8 cellular contexts compared by ENCODE assay signal in genomic region chrX:153971632-153972367, GRCh38. TPM values are rescaled to one million over a fixed set of nuclear protein-coding genes. Genes with fewer than 3 reads are reported as not detected.
DNase-seq lines count a peak whose midpoint lies in the region; ATAC-seq and TF ChIP-seq lines count a peak whose summit lies in the region.

Gene HCFC1, minus strand, starts transcription at chrX:153971818. Its CDS starts 978 bp downstream, at chrX:153970840.

- peak within 1 kb of the TSS; percentile 100 for H3K27ac ChIP-seq in KMS-11

- peaks cover 6% of the 10 kb centered on the region for H3K9me3 Mint-ChIP-seq in nephron progenitor cell
- H3K9me3 Mint-ChIP-seq in stimulated activated naive CD8-positive, alpha-beta T cell treated with anti-CD3 and anti-CD28 coated beads, Interleukin-15, amount 100 ng/mL, for 72 hours = no peaks in the 10 kb centered on the region

- peak within 1 kb of the TSS; percentile 100 for H3K27ac Mint-ChIP-seq in nephron progenitor cell
- peak within 1 kb of the TSS; percentile 100 for H3K27ac Mint-ChIP-seq in stimulated activated naive CD8-positive, alpha-beta T cell treated with anti-CD3 and anti-CD28 coated beads, Interleukin-15, amount 100 ng/mL, for 72 hours

- H3K4me1 Mint-ChIP-seq in nephron progenitor cell = peaks cover 52% of the 10 kb centered on the region
- peaks cover 36% of the 10 kb centered on the region for H3K4me1 Mint-ChIP-seq in stimulated activated naive CD8-positive, alpha-beta T cell treated with anti-CD3 and anti-CD28 coated beads, Interleukin-15, amount 100 ng/mL, for 72 hours

- H3K27me3 Mint-ChIP-seq in nephron progenitor cell (ENCODE audit: low read depth, poor library complexity) = peaks cover 3% of the 10 kb centered on the region
- H3K27me3 Mint-ChIP-seq in stimulated activated naive CD8-positive, alpha-beta T cell treated with anti-CD3 and anti-CD28 coated beads, Interleukin-15, amount 100 ng/mL, for 72 hours = no peaks in the 10 kb centered on the region

- peak within 1 kb of the TSS; percentile 26 for H2AFZ ChIP-seq in KMS-11 (ENCODE audit: low read depth)

- DNase-seq in DMS79 treated with DMSO at 0.1 percent for 48 hours (lab: John Stamatoyannopoulos, UW) (peak; percentile 76), RPMI7951 (ENCODE audit: low read depth) (peak; percentile 80), fibroblast of pulmonary artery (ENCODE audit: low read depth) (peak; percentile 87), nephron progenitor cell (peak; percentile 95)
- peak; percentile 91 for DNase-seq in activated T-helper 9 cell treated with anti-CD3 and anti-CD28 coated beads, Interleukin-2, amount 50 U/mL, for 16 hours (ENCODE audit: low read depth)
- DNase-seq in stimulated activated naive CD8-positive, alpha-beta T cell treated with anti-CD3 and anti-CD28 coated beads, Interleukin-15, amount 100 ng/mL, for 72 hours = peak; percentile 90 to 92

- peak; percentile 30 for ATAC-seq in GM21737 (IDR thresholded peaks at IDR 0.05; ENCODE audit: unreplicated experiment)
- ATAC-seq in stimulated activated naive CD8-positive, alpha-beta T cell treated with anti-CD3 and anti-CD28 coated beads, Interleukin-15, amount 100 ng/mL, for 72 hours = peak; percentile 37

- peak within 1 kb of the TSS; percentile 54; the same call in 1 of the 2 replicates for H3K4me2 ChIP-seq in KMS-11

- peaks cover 5% of the 10 kb centered on the region for H3K36me3 Mint-ChIP-seq in nephron progenitor cell (ENCODE audit: low read depth)

- H3K4me1 ChIP-seq in KMS-11 (ENCODE audit: low read depth, poor library complexity, severe bottlenecking) = peaks cover 46% of the 10 kb centered on the region

- no peaks in the 10 kb centered on the region for H4K20me1 ChIP-seq in KMS-11 (ENCODE audit: insufficient read depth)

- peaks cover 31% of the 10 kb centered on the region for H3K79me2 ChIP-seq in KMS-11 (ENCODE audit: insufficient read depth, low read depth)

- H3K9ac ChIP-seq in KMS-11 = peak within 1 kb of the TSS; percentile 100

- H3K4me3 Mint-ChIP-seq in nephron progenitor cell = peak within 1 kb of the TSS; percentile 100
- peak within 1 kb of the TSS; percentile 100 for H3K4me3 Mint-ChIP-seq in stimulated activated naive CD8-positive, alpha-beta T cell treated with anti-CD3 and anti-CD28 coated beads, Interleukin-15, amount 100 ng/mL, for 72 hours

- H3K27me3 ChIP-seq in KMS-11 (ENCODE audit: insufficient read depth, low read depth) = no peaks in the 10 kb centered on the region

- H3K36me3 ChIP-seq in KMS-11 (ENCODE audit: insufficient read depth) = no peaks in the 10 kb centered on the region

- no peak for TF ChIP-seq CTCF in KMS-11 (conservative IDR thresholded peaks at IDR 0.05; ENCODE audit: low read depth, low read length)
- TF ChIP-seq CTCF in fibroblast of pulmonary artery (IDR thresholded peaks at IDR 0.05; ENCODE audit: low read length, missing control alignments) = no peak
- TF ChIP-seq CTCF in nephron progenitor cell (IDR thresholded peaks at IDR 0.05) = no peak

- no peak within 1 kb of the TSS for H3K4me3 ChIP-seq in KMS-11 (IDR thresholded peaks at IDR 0.05; ENCODE audit: insufficient read depth, low read depth, low read length)
- peak within 1 kb of the TSS; percentile 89 for H3K4me3 ChIP-seq in fibroblast of pulmonary artery (replicated peaks; ENCODE audit: low read depth, low read length)

RNA-seq across cellular contexts. Expression of gene HCFC1, which starts in this region (rescaled TPM):
- total RNA-seq in RPMI7951 (2014; rRNA removed; shearing (Covaris generic)) = 21.6 and 23.6 TPM in 2 replicates
